Comparison of ENCODE assay signal across 8 cellular contexts in the genomic region with DNA sequence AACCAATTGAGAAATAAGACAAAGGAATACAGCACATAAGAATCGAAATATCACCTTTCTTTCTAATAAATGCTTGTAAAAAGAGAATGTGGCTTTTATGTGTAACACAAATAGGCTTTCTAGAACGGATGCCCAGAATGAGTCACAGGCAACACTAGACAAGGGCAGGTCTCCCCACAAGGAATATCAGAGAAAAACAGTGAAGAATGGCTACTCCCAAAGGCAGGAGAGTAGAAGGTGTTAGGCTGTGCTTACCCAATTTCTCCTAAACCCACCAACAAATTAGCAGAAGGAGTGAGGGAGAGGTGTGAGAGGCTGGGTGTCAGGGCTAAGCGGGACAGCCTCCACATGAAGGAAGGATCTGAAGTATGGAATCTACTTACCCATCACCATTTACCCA. TPM values are rescaled to one million over a fixed set of nuclear protein-coding genes. Genes with fewer than 3 reads are reported as not detected.
DNase-seq lines count a peak whose midpoint lies in the region; ATAC-seq, FAIRE-seq and TF ChIP-seq lines count a peak whose summit lies in the region.

No MANE protein-coding gene starts in this region.

- H3K9me3 Mint-ChIP-seq in osteocyte (ENCODE audit: unreplicated experiment) (no peaks in the 10 kb centered on the region), endodermal cell (no peaks in the 10 kb centered on the region)

- no peaks in the 10 kb centered on the region for H3K36me3 ChIP-seq in endodermal cell (ENCODE audit: control insufficient read depth, insufficient read depth, low read length)

- no peaks in the 10 kb centered on the region for H3K4me1 ChIP-seq in endodermal cell (ENCODE audit: control insufficient read depth, insufficient read depth, low read length)

- H3K4me3 ChIP-seq in endodermal cell (ENCODE audit: low read length) = no peak overlapping the region

- H3K4me1 Mint-ChIP-seq in osteocyte (ENCODE audit: unreplicated experiment) (peaks cover 5% of the 10 kb centered on the region), endodermal cell (no peaks in the 10 kb centered on the region)

- 95% methylated on average over 2 of the region's 3 CpGs; no CpG with 5 or more reads in 1 of the 2 experiments for WGBS in endodermal cell (ENCODE audit: insufficient coverage in 1 of 2, insufficient read length in 1 of 2), 2 experiments

- no peak overlapping the region for H3K9ac ChIP-seq in endodermal cell (ENCODE audit: extremely low read depth, low read length, poor library complexity, severe bottlenecking)

- H3K27me3 ChIP-seq in endodermal cell (ENCODE audit: control insufficient read depth, insufficient read depth, low read length, poor library complexity, severe bottlenecking) = no peaks in the 10 kb centered on the region

- no peak for TF ChIP-seq CTCF in osteocyte (IDR thresholded peaks at IDR 0.05)
- TF ChIP-seq CTCF in endodermal cell (conservative IDR thresholded peaks at IDR 0.05) = no peak

- H3K36me3 Mint-ChIP-seq in osteocyte (ENCODE audit: unreplicated experiment) (peaks cover 6% of the 10 kb centered on the region), endodermal cell (ENCODE audit: low read depth) (peaks cover 3% of the 10 kb centered on the region)

- peak; percentile 87 for FAIRE-seq in GM12891 (lab: Jason Lieb, UNC)

- no peaks in the 10 kb centered on the region for H3K9me3 ChIP-seq in endodermal cell (ENCODE audit: control insufficient read depth, low read length)

- H3K4me3 Mint-ChIP-seq in osteocyte (ENCODE audit: unreplicated experiment) (no peak overlapping the region), endodermal cell (no peak overlapping the region)

- no peaks in the 10 kb centered on the region for H3K27me3 Mint-ChIP-seq in osteocyte (ENCODE audit: unreplicated experiment)
- no peaks in the 10 kb centered on the region for H3K27me3 Mint-ChIP-seq in endodermal cell (ENCODE audit: insufficient read depth)

- peak; percentile 74 for ATAC-seq in GM21723 (IDR thresholded peaks at IDR 0.05; ENCODE audit: unreplicated experiment)

- no peak for TF ChIP-seq POLR2A in GM12891 (IDR thresholded peaks at IDR 0.05; ENCODE audit: low read depth, low read length)

- DNase-seq in GM12891 (ENCODE audit: insufficient read length, low spot score) (no peak), Kasumi-1 (lab: John Stamatoyannopoulos, UW) (peak; percentile 33), epithelial cell of prostate (ENCODE audit: low read depth, low spot score) (no peak), substantia nigra (lab: John Stamatoyannopoulos, UW) (no peak), osteocyte (ENCODE audit: extremely low spot score, unreplicated experiment) (no peak), endodermal cell (no peak), DMS 273 (lab: John Stamatoyannopoulos, UW; ENCODE audit: unreplicated experiment) (no peak)

- peak overlapping the region; percentile 44 for H3K27ac ChIP-seq in epithelial cell of prostate
- H3K27ac ChIP-seq in substantia nigra (ENCODE audit: low read depth, low read length, poor library complexity, severe bottlenecking) = no peak overlapping the region
- H3K27ac ChIP-seq in endodermal cell (ENCODE audit: low read depth, low read length) = no peak overlapping the region

- H3K27ac Mint-ChIP-seq in osteocyte (ENCODE audit: unreplicated experiment) (no peak overlapping the region), endodermal cell (no peak overlapping the region)

TF ChIP-seq in GM12891, 5 proteins besides CTCF, POLR2A, EP300 and RAD21:
- no peak for TF ChIP-seq TAF1 (IDR thresholded peaks at IDR 0.05; ENCODE audit: low read depth, low read length)
- no peak for TF ChIP-seq POU2F2 (IDR thresholded peaks at IDR 0.05; ENCODE audit: low read depth, low read length)
- TF ChIP-seq PAX5 (IDR thresholded peaks at IDR 0.05; ENCODE audit: insufficient read depth, low read length, severe bottlenecking) = no peak

RNA-seq across cellular contexts. Expression of gene GALNT4, which starts 55.2 kb away (rescaled TPM):
- 0.78 TPM for polyA plus RNA-seq in GM12891 (2012; ENCODE audit: low read depth, missing spikeins)
- total RNA-seq in osteocyte (3.8 and 4.5 TPM in 2 replicates), endodermal cell (1 to 10 TPM; 7.2 to 9.0 TPM)
- 2.0 TPM for polyA plus RNA-seq in endodermal cell (2013, experiment 1 of 2)
- polyA plus RNA-seq in endodermal cell (2013, experiment 2 of 2) = 3.0 TPM

RNA-seq across cellular contexts. Expression of gene POC1B, which starts 56.5 kb away (rescaled TPM):
- 6.2 TPM for polyA plus RNA-seq in GM12891 (2012; ENCODE audit: low read depth, missing spikeins)
- total RNA-seq in osteocyte (9.9 and 10.2 TPM in 2 replicates), endodermal cell (10 to 100 TPM; 22.3 to 36.1 TPM)
- 23.8 TPM for polyA plus RNA-seq in endodermal cell (2013, experiment 1 of 2)
- 21.6 TPM for polyA plus RNA-seq in endodermal cell (2013, experiment 2 of 2)

Comparison
In these comparisons a context has a peak if more than half of its experiments do, and no peak if none do; other contexts are left out.
1. DNase-seq: peak in Kasumi-1 (2 of 2); none in GM12891 (single experiment), epithelial cell of prostate (single experiment), substantia nigra (0 of 49), osteocyte (single experiment), endodermal cell (single experiment) and DMS 273 (single experiment).